ENCODE assay signal across 13 cellular contexts in genomic region chr3:134976948-134977347, GRCh38.
"Had no signal": no experiment of that assay in that cellular context is flagged by ENCODE, and none has a peak within 500 bp of the region (broad histone marks: within the 10 kb centered on the region; RNA-seq: fewer than 3 reads in every experiment).

No MANE protein-coding gene starts in this region.

- DNase-seq: activated CD4-positive, alpha-beta T cell treated with anti-CD3 and anti-CD28 coated beads, Interleukin-2, amount 10 ng/mL, durations not matched to agents 24 days and 14 days; activated naive CD4-positive, alpha-beta T cell treated with anti-CD3 and anti-CD28 coated beads for 36 hours; caudate nucleus; colonic mucosa; effector memory CD4-positive, alpha-beta T cell; kidney glomerular epithelial cell; pancreas; stimulated activated CD4-positive, alpha-beta T cell treated with anti-CD3 and anti-CD28 coated beads, Interleukin-4, amount 100 ng/mL, for 24 hours; stimulated activated naive CD8-positive, alpha-beta T cell treated with anti-CD3 and anti-CD28 coated beads, Interleukin-15, amount 100 ng/mL, for 72 hours had no signal

- ATAC-seq: gastroesophageal sphincter; pancreas; stimulated activated naive CD8-positive, alpha-beta T cell treated with anti-CD3 and anti-CD28 coated beads, Interleukin-15, amount 100 ng/mL, for 72 hours; WTC11 had no signal

- H3K4me3 ChIP-seq: colonic mucosa, gastroesophageal sphincter, pancreas, thoracic aorta had no signal

- H3K9me3 ChIP-seq: colonic mucosa, gastroesophageal sphincter, pancreas, thoracic aorta had no signal

- FAIRE-seq: pancreas, urothelium cell line had no signal

- H3K36me3 ChIP-seq: colonic mucosa, gastroesophageal sphincter, pancreas, thoracic aorta had no signal

- H3K27me3 ChIP-seq: colonic mucosa, gastroesophageal sphincter, pancreas had no signal

- H3K4me1 ChIP-seq: colonic mucosa, gastroesophageal sphincter, pancreas had no signal
